Comparison of ENCODE assay signal across 12 cellular contexts in the genomic region with DNA sequence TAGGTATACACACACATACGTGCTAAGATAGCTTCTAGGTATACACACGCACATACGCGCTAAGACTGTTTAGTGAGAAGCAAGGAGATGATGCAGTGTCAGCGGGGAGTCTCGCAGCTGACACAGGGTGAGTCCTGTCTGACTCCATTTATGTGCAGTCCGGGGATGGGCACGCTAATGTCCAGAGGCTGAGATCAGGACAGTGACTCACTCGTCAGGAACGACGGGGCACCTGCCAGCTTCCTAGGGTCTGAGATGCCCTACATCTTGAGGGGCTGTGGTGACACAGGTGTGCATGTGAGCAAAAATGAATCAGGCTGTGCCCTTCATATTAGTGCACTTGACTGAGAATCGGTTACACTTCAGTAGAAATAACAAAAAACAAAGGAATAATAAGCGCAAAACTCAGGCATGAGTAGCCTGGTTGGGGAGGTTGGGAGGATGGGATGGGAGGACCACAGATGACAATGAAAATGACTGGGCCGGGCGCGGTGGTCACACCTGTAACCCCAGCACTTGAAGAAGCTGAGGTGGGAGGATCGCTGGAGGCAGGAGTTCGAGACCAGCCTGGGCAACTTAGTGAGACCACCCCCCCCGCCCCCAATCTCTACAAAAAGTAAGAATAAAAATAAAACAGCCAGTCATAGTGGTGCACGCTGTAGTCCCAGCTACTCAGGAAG. TPM values are rescaled to one million over a fixed set of nuclear protein-coding genes. Genes with fewer than 3 reads are reported as not detected.
DNase-seq lines count a peak whose midpoint lies in the region; ATAC-seq and TF ChIP-seq lines count a peak whose summit lies in the region.
"Had no signal": no experiment of that assay in that cellular context is flagged by ENCODE, and none has a peak within 500 bp of the region (broad histone marks: within the 10 kb centered on the region; RNA-seq: fewer than 3 reads in every experiment).

No MANE protein-coding gene starts in this region.

- no peaks in the 10 kb centered on the region for H3K9me3 ChIP-seq in SJSA1 (replicated peaks)
- H3K9me3 ChIP-seq: transverse colon had no signal

- H3K36me3 ChIP-seq in SJSA1 = no peaks in the 10 kb centered on the region
- H3K36me3 ChIP-seq: transverse colon had no signal

- no peak for TF ChIP-seq CTCF in foreskin keratinocyte (conservative IDR thresholded peaks at IDR 0.05)

- DNase-seq in ACHN = peak; percentile 97
- DNase-seq in HCEC 1CT = peak; percentile 45
- DNase-seq in SJSA1 (ENCODE audit: low read depth in 1 of 2, low spot score in 2 of 2) = peak; percentile 57 to 75
- DNase-seq in foreskin keratinocyte = peak in 1 of 2 donors; percentile 66
- no peak for DNase-seq in GDM1 (lab: John Stamatoyannopoulos, UW)
- DNase-seq: activated CD4-positive, alpha-beta T cell treated with anti-CD3 and anti-CD28 coated beads for 48 hours; amygdala; midbrain; transverse colon had no signal

- in situ Hi-C loops in ACHN (cut with HindIII; ENCODE audit: low pct_ligation_motif_present, low pct_unique_long_range_greater_than_20kb, low sequenced_read_pairs) = no loop called here

- H3K4me3 ChIP-seq in SJSA1 = no peak overlapping the region
- H3K4me3 ChIP-seq: transverse colon had no signal

- ATAC-seq in foreskin keratinocyte (peak; percentile 42), HG03196 (IDR thresholded peaks at IDR 0.05; ENCODE audit: unreplicated experiment) (no peak), GM19035 (IDR thresholded peaks at IDR 0.05; ENCODE audit: unreplicated experiment) (no peak), HG03354 (IDR thresholded peaks at IDR 0.05; ENCODE audit: poor library complexity, severe bottlenecking, unreplicated experiment) (no peak)

- H3K27me3 ChIP-seq in SJSA1 (replicated peaks) (no peaks in the 10 kb centered on the region), foreskin keratinocyte (no peaks in the 10 kb centered on the region)
- H3K27me3 ChIP-seq: transverse colon had no signal

- peaks cover 61% of the 10 kb centered on the region for H3K4me1 ChIP-seq in SJSA1 (replicated peaks)
- peaks cover 9% of the 10 kb centered on the region for H3K4me1 ChIP-seq in foreskin keratinocyte

- no peak overlapping the region for H3K27ac ChIP-seq in SJSA1
- no peak overlapping the region for H3K27ac ChIP-seq in foreskin keratinocyte
- H3K27ac ChIP-seq: transverse colon had no signal

RNA-seq across cellular contexts. Expression of gene ULK1, which starts 29.1 kb away (rescaled TPM):
- total RNA-seq in SJSA1 (2014; rRNA removed; shearing (Covaris generic)) = 1.5 and 2.9 TPM in 2 replicates
- 5.4 and 7.0 TPM in 2 replicates for total RNA-seq in foreskin keratinocyte
- polyA plus RNA-seq in foreskin keratinocyte = 4.5 and 6.0 TPM in 2 replicates

RNA-seq across cellular contexts. Expression of gene MMP17, which starts 37.1 kb away (rescaled TPM):
- total RNA-seq in SJSA1 (2014; rRNA removed; shearing (Covaris generic)) = 3.1 and 3.4 TPM in 2 replicates
- total RNA-seq in foreskin keratinocyte = 20.1 and 39.2 TPM in 2 replicates
- 25.1 and 50.0 TPM in 2 replicates for polyA plus RNA-seq in foreskin keratinocyte
